In the genomic region with DNA sequence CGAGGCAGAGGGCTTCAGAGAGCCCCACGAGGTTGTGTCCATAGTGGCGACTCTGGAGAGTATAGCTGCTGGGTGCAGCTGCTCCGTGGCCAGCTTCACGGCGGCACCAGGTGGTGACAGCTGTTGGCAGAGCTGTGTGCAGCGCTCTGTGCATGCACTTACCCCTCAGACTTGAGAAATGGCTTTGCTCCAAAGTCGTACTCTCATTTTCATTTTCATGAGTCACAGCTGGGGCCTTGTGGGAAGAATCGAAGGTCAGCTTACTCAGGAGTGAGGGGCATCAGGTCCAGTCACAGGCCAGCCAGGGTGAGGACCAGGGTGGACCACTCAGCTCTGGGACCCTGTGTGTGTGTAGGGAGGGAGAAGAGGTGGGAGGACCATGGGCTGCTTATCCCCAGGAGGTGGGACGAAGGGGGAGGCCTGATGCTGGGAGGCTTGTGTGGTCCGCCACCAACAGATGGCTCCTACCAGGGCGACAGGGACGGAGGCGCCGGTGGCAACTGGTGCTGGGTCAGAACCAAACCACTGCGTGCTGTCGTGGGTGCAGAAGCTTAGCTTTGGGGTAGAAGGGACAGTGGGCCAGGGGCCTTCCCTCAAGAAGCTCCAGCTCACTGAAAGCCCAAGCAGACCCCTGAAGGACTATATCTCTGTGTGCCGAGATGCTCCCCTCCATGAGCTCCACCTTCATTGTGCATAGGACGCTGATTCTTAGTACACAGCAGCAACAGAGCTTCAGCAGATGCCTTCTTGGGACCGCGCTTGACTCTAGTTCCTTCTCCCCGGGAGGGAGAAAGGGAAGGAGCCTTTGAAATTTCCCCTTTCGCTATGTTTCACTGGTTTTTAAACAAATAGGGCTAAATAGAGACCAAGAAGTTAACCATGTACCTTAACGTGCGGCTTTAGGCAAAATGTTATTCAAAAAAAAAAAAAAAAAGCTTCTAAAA, we compare ENCODE assay signal across 8 cellular contexts.
DNase-seq lines count a peak whose midpoint lies in the region; ATAC-seq, FAIRE-seq and TF ChIP-seq lines count a peak whose summit lies in the region.

No MANE protein-coding gene starts in this region.

- ATAC-seq in right lobe of liver (peak; percentile 28 to 56 (median 38)), HepG2 (no peak; the same call in 2 of the 3 replicates), HG02623 (IDR thresholded peaks at IDR 0.05; ENCODE audit: unreplicated experiment) (peak; percentile 57), Right ventricle myocardium inferior (peak; percentile 92), upper lobe of right lung (peak; percentile 51)

- TF ChIP-seq EP300 in HepG2 (IDR thresholded peaks at IDR 0.05; ENCODE audit: low read depth in 2 of 2, low read length in 2 of 2) (no peak), HepG2 (CRISPR knock-in tag; IDR thresholded peaks at IDR 0.05; ENCODE audit: borderline replicate concordance) (no peak)

- no peaks in the 10 kb centered on the region for H3K79me2 ChIP-seq in HepG2 (ENCODE audit: insufficient read depth, low read length)

- TF ChIP-seq POLR2A in right lobe of liver (IDR thresholded peaks at IDR 0.05) = no peak
- no peak for TF ChIP-seq POLR2A in HepG2 (IDR thresholded peaks at IDR 0.05; ENCODE audit: insufficient read depth in 1 of 2, low read depth in 2 of 2, low read length in 2 of 2)

- no peak for TF ChIP-seq RAD21 in HepG2 (CRISPR knock-in tag; IDR thresholded peaks at IDR 0.05)

- 46% methylated on average over 12 of the region's 25 CpGs for WGBS in right lobe of liver (ENCODE audit: insufficient coverage, low coverage, low lambda C conversion rate, missing lambda C conversion rate)
- 38% methylated on average over 18 of the region's 25 CpGs for WGBS in HepG2 (ENCODE audit: low lambda C conversion rate)

- H3K9ac ChIP-seq in HepG2 (ENCODE audit: insufficient read depth, low read depth, low read length) = no peak overlapping the region

- H3K4me3 ChIP-seq in right lobe of liver (no peak overlapping the region), HepG2 (replicated peaks in 1 of 3; ENCODE audit: insufficient read depth in 1 of 3, low read depth in 2 of 3, low read length in 3 of 3) (no peak overlapping the region), upper lobe of right lung (no peak overlapping the region)

- H4K20me1 ChIP-seq in HepG2 (ENCODE audit: insufficient read depth, low read length) = no peaks in the 10 kb centered on the region

- H3K36me3 ChIP-seq in right lobe of liver = no peaks in the 10 kb centered on the region
- no peaks in the 10 kb centered on the region for H3K36me3 ChIP-seq in HepG2 (replicated peaks in 1 of 2; ENCODE audit: control insufficient read depth in 1 of 2, insufficient read depth in 2 of 2, low read length in 2 of 2)
- no peaks in the 10 kb centered on the region for H3K36me3 ChIP-seq in upper lobe of right lung

- BruUV-seq in HepG2 (replicated peaks; lab: Mats Ljungman, UMichigan) = no TSS peak

- no peak for FAIRE-seq in HepG2 (lab: Jason Lieb, UNC)

- DNase-seq in right lobe of liver (no peak), HepG2 (ENCODE audit: low spot score) (no peak), NCI-H524 treated with DMSO at 0.1 percent for 48 hours (lab: John Stamatoyannopoulos, UW) (peak; percentile 31), Right ventricle myocardium inferior (ENCODE audit: missing footprints) (peak; percentile 79), upper lobe of right lung (no peak), NCI-H1694 (lab: John Stamatoyannopoulos, UW) (no peak), NCI-H2029 (lab: John Stamatoyannopoulos, UW) (no peak)

- no peak overlapping the region for H3K4me2 ChIP-seq in HepG2 (ENCODE audit: low read depth, low read length)

- POLR2A ChIA-PET in HepG2 (lab: Yijun Ruan, JAX) = no interaction called here

- H3K27me3 ChIP-seq in right lobe of liver (no peaks in the 10 kb centered on the region), HepG2 (ENCODE audit: control insufficient read depth in 1 of 2, insufficient read depth in 2 of 2, low read length in 2 of 2) (peaks cover 7 to 41% of the 10 kb centered on the region in 2 experiments; a peak in 4 of 5 replicates), upper lobe of right lung (no peaks in the 10 kb centered on the region)

- no peak overlapping the region for H2AFZ ChIP-seq in HepG2 (ENCODE audit: low read length)

- CTCF ChIA-PET in HepG2 (lab: Yijun Ruan, JAX; ENCODE audit: low intra/inter-chr PET ratio, low total read pairs) = no interaction called here

- intact Hi-C loops in right lobe of liver (cut with DNase I) = no loop called here
- intact Hi-C loops in HepG2 (cut with micrococcal nuclease; ENCODE audit: unreplicated experiment) = no loop called here
- intact Hi-C loops in Right ventricle myocardium inferior (cut with DNase I) = loop anchor here (2.0 to 5.0 kb wide), 2 partner anchors 18 to 40 kb away; no protein-coding TSS in a partner anchor
- intact Hi-C loops in upper lobe of right lung (cut with DNase I) = no loop called here

- in situ Hi-C loops in HepG2 (cut with HindIII; ENCODE audit: extremely low pct_ligation_motif_present, low pct_unique_long_range_greater_than_20kb) = no loop called here

- H3K9me3 ChIP-seq in right lobe of liver = no peaks in the 10 kb centered on the region
- H3K9me3 ChIP-seq in HepG2 (ENCODE audit: low read length) = no peaks in the 10 kb centered on the region
- no peaks in the 10 kb centered on the region for H3K9me3 ChIP-seq in upper lobe of right lung

- TF ChIP-seq CTCF in right lobe of liver (IDR thresholded peaks at IDR 0.05) = no peak
- no peak for TF ChIP-seq CTCF in HepG2 (CRISPR knock-in tag; IDR thresholded peaks at IDR 0.05)
- TF ChIP-seq CTCF in upper lobe of right lung (IDR thresholded peaks at IDR 0.05) = no peak

- H3K4me1 ChIP-seq in right lobe of liver (no peaks in the 10 kb centered on the region), HepG2 (ENCODE audit: insufficient read depth, low read length) (no peaks in the 10 kb centered on the region), upper lobe of right lung (peaks cover 42% of the 10 kb centered on the region)

- no peak overlapping the region for H3K27ac ChIP-seq in right lobe of liver
- H3K27ac ChIP-seq in HepG2 (ENCODE audit: extremely low read length, insufficient read depth, low read length) = no peak overlapping the region
- H3K27ac ChIP-seq in upper lobe of right lung = no peak overlapping the region

TF ChIP-seq in HepG2, 621 proteins besides CTCF, POLR2A, EP300 and RAD21:
- TF ChIP-seq PITX1 (CRISPR knock-in tag; IDR thresholded peaks at IDR 0.05) (no peak), RXRB (CRISPR knock-in tag; IDR thresholded peaks at IDR 0.05; ENCODE audit: borderline replicate concordance) (no peak), MYC (CRISPR knock-in tag; IDR thresholded peaks at IDR 0.05; ENCODE audit: borderline replicate concordance) (no peak), AGO1 (IDR thresholded peaks at IDR 0.05; ENCODE audit: low read depth, low read length, poor library complexity, severe bottlenecking) (no peak), RCOR2 (CRISPR knock-in tag; IDR thresholded peaks at IDR 0.05) (no peak), ZNF296 (CRISPR knock-in tag; conservative IDR thresholded peaks at IDR 0.05) (no peak)
- TF ChIP-seq, protein P1, sequence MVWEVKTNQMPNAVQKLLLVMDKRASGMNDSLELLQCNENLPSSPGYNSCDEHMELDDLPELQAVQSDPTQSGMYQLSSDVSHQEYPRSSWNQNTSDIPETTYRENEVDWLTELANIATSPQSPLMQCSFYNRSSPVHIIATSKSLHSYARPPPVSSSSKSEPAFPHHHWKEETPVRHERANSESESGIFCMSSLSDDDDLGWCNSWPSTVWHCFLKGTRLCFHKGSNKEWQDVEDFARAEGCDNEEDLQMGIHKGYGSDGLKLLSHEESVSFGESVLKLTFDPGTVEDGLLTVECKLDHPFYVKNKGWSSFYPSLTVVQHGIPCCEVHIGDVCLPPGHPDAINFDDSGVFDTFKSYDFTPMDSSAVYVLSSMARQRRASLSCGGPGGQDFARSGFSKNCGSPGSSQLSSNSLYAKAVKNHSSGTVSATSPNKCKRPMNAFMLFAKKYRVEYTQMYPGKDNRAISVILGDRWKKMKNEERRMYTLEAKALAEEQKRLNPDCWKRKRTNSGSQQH (CRISPR knock-in tag; IDR thresholded peaks at IDR 0.05; ENCODE audit: low read depth) = no peak
- TF ChIP-seq, protein P2, sequence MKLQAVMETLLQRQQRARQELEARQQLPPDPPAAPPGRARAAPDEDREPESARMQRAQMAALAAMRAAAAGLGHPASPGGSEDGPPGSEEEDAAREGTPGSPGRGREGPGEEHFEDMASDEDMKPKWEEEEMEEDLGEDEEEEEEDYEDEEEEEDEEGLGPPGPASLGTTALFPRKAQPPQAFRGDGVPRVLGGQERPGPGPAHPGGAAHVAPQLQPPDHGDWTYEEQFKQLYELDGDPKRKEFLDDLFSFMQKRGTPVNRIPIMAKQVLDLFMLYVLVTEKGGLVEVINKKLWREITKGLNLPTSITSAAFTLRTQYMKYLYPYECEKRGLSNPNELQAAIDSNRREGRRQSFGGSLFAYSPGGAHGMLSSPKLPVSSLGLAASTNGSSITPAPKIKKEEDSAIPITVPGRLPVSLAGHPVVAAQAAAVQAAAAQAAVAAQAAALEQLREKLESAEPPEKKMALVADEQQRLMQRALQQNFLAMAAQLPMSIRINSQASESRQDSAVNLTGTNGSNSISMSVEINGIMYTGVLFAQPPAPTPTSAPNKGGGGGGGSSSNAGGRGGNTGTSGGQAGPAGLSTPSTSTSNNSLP (IDR thresholded peaks at IDR 0.05; ENCODE audit: low read depth, low read length) = no peak
- TF ChIP-seq, protein P3, sequence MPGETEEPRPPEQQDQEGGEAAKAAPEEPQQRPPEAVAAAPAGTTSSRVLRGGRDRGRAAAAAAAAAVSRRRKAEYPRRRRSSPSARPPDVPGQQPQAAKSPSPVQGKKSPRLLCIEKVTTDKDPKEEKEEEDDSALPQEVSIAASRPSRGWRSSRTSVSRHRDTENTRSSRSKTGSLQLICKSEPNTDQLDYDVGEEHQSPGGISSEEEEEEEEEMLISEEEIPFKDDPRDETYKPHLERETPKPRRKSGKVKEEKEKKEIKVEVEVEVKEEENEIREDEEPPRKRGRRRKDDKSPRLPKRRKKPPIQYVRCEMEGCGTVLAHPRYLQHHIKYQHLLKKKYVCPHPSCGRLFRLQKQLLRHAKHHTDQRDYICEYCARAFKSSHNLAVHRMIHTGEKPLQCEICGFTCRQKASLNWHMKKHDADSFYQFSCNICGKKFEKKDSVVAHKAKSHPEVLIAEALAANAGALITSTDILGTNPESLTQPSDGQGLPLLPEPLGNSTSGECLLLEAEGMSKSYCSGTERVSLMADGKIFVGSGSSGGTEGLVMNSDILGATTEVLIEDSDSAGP (CRISPR knock-in tag; IDR thresholded peaks at IDR 0.05; ENCODE audit: borderline replicate concordance) = no peak

Comparison
In these comparisons a context has a peak if more than half of its experiments do, and no peak if none do; other contexts are left out.
1. DNase-seq: peak in NCI-H524 treated with DMSO at 0.1 percent for 48 hours (single experiment) and Right ventricle myocardium inferior (single experiment); none in right lobe of liver (0 of 3), HepG2 (single experiment), upper lobe of right lung (single experiment), NCI-H1694 (single experiment) and NCI-H2029 (single experiment).